Comparison of ENCODE assay signal across 8 cellular contexts in genomic region chr13:43785681-43786471, GRCh38. TPM values are rescaled to one million over a fixed set of nuclear protein-coding genes. Genes with fewer than 3 reads are reported as not detected.
A peak's percentile ranks its signal among the peaks of the same experiment; 100 is the strongest.
DNase-seq lines count a peak whose midpoint lies in the region; ATAC-seq and TF ChIP-seq lines count a peak whose summit lies in the region.

No MANE protein-coding gene starts in this region.

- H3K56ac ChIP-seq in H9 (ENCODE audit: insufficient read length, low read depth, low read length) = no peak overlapping the region

- no peak overlapping the region for H3K23ac ChIP-seq in H9 (ENCODE audit: insufficient read length, low read depth, low read length)

- peak overlapping the region; percentile 87 for H3K27ac ChIP-seq in C4-2B
- H3K27ac ChIP-seq in H9 (ENCODE audit: insufficient read length, low read depth, low read length) = no peak overlapping the region
- no peak overlapping the region for H3K27ac ChIP-seq in PC-9
- peak overlapping the region; percentile 36 to 45 for H3K27ac ChIP-seq in breast epithelium

- H3F3A ChIP-seq in PC-9 (ENCODE audit: insufficient read depth, low read depth) = no peaks in the 10 kb centered on the region

- H2BK20ac ChIP-seq in H9 (ENCODE audit: low read depth, low read length, poor library complexity, severe bottlenecking) = no peak overlapping the region

- no peak overlapping the region for H3K27ac Mint-ChIP-seq in H9

- H3K9me3 Mint-ChIP-seq in H9 = no peaks in the 10 kb centered on the region

- peak overlapping the region; percentile 76 for H3K4me3 ChIP-seq in PC-9
- H3K4me3 ChIP-seq in breast epithelium = peak overlapping the region; percentile 56 to 73 (median 66)
- peak overlapping the region; percentile 65 for H3K4me3 ChIP-seq in iPS-15b (ENCODE audit: low read depth, low read length)

- no peak overlapping the region for H3K9ac ChIP-seq in H9 (ENCODE audit: extremely low read depth, insufficient read length, low read length)
- H3K9ac ChIP-seq in iPS-15b (ENCODE audit: low read depth, low read length) = no peak overlapping the region

- H2BK12ac ChIP-seq in H9 (ENCODE audit: insufficient read length, low read depth, low read length) = no peak overlapping the region

- H2BK120ac ChIP-seq in H9 (ENCODE audit: low read depth, low read length, poor library complexity, severe bottlenecking) = no peak overlapping the region

- H2BK5ac ChIP-seq in H9 (ENCODE audit: insufficient read length, low read length) = no peak overlapping the region

- no CpG with 5 or more reads among the region's 75 CpGs for WGBS in H9 (ENCODE audit: extremely low coverage, insufficient read length, low lambda C conversion rate)

- H3K4me1 Mint-ChIP-seq in H9 = peaks cover 17% of the 10 kb centered on the region in 2 experiments

- H3T11ph ChIP-seq in H9 (ENCODE audit: low read length) = no peak overlapping the region

- peaks cover 15% of the 10 kb centered on the region for H3K23me2 ChIP-seq in H9 (ENCODE audit: insufficient read length, low read depth, low read length, poor library complexity, severe bottlenecking)

- H3K27me3 ChIP-seq in H9 (ENCODE audit: insufficient read depth, low read length) = peaks cover 6% of the 10 kb centered on the region; the same call in 1 of the 2 replicates
- no peaks in the 10 kb centered on the region for H3K27me3 ChIP-seq in PC-9 (ENCODE audit: insufficient read depth, low read depth)
- no peaks in the 10 kb centered on the region for H3K27me3 ChIP-seq in breast epithelium
- peaks cover 63% of the 10 kb centered on the region for H3K27me3 ChIP-seq in iPS-15b (ENCODE audit: control insufficient read depth, insufficient read depth, low read length)

- no peaks in the 10 kb centered on the region for H3K36me3 Mint-ChIP-seq in H9 (ENCODE audit: insufficient read depth in 1 of 3, low read depth in 3 of 3)

- no peak overlapping the region for H4K8ac ChIP-seq in H9 (replicated peaks; ENCODE audit: insufficient read length, low read depth, low read length)

- H3K27me3 Mint-ChIP-seq in H9 (ENCODE audit: low read depth) = peaks cover 83% of the 10 kb centered on the region

- H4K20me1 ChIP-seq in H9 (ENCODE audit: control insufficient read depth, insufficient read depth, insufficient read length) (no peaks in the 10 kb centered on the region), PC-9 (ENCODE audit: insufficient read depth) (no peaks in the 10 kb centered on the region)

- no peaks in the 10 kb centered on the region for H3K9me3 ChIP-seq in H9 (ENCODE audit: control insufficient read depth, low read depth, low read length)
- no peaks in the 10 kb centered on the region for H3K9me3 ChIP-seq in PC-9 (ENCODE audit: insufficient read depth, low read depth)
- H3K9me3 ChIP-seq in breast epithelium = no peaks in the 10 kb centered on the region
- no peaks in the 10 kb centered on the region for H3K9me3 ChIP-seq in iPS-15b (ENCODE audit: control insufficient read depth, insufficient read depth, low read length)

- no peak overlapping the region for H4K91ac ChIP-seq in H9 (ENCODE audit: insufficient read length, low read depth, low read length)

- no peak overlapping the region for H4K5ac ChIP-seq in H9 (ENCODE audit: insufficient read length, low read depth, low read length)

- no peak for ATAC-seq in GM18517 (IDR thresholded peaks at IDR 0.05; ENCODE audit: unreplicated experiment)

- H3K79me1 ChIP-seq in H9 (ENCODE audit: insufficient read depth, low read depth, low read length, poor library complexity, severe bottlenecking) = no peaks in the 10 kb centered on the region

- no peaks in the 10 kb centered on the region; the same call in 1 of the 2 replicates for H3K4me1 ChIP-seq in H9 (ENCODE audit: insufficient read depth, low read length)
- H3K4me1 ChIP-seq in PC-9 (replicated peaks; ENCODE audit: insufficient read depth) = peaks cover 16% of the 10 kb centered on the region
- no peaks in the 10 kb centered on the region for H3K4me1 ChIP-seq in breast epithelium
- H3K4me1 ChIP-seq in iPS-15b (ENCODE audit: control insufficient read depth, insufficient read depth, low read length) = peaks cover 8% of the 10 kb centered on the region

- no peak overlapping the region for H2BK15ac ChIP-seq in H9 (ENCODE audit: low read depth, low read length)

- H3K14ac ChIP-seq in H9 (ENCODE audit: insufficient read depth, low read length) = no peak overlapping the region

- no peak for TF ChIP-seq POLR2A in breast epithelium (IDR thresholded peaks at IDR 0.05)

- no TSS peak for BruUV-seq in PC-9 (replicated peaks; lab: Mats Ljungman, UMichigan)

- H3K4me2 ChIP-seq in H9 (ENCODE audit: insufficient read depth, insufficient read length, low read length) (peak overlapping the region; percentile 69), PC-9 (peak overlapping the region; percentile 88)

- H3K4ac ChIP-seq in H9 (ENCODE audit: low read depth, low read length) = no peak overlapping the region

- CTCF ChIA-PET in PC-9 (lab: Charles Lee) = interaction anchor here (0.6 to 0.7 kb wide), 3 partner anchors 30 to 547 kb away, joined by 3 to 4 read pairs (median 4); no protein-coding TSS in a partner anchor

- no peak for TF ChIP-seq CTCF in C4-2B (conservative IDR thresholded peaks at IDR 0.05)
- TF ChIP-seq CTCF in H9 (conservative IDR thresholded peaks at IDR 0.05) = no peak
- no peak for TF ChIP-seq CTCF in PC-9 (conservative IDR thresholded peaks at IDR 0.05)
- TF ChIP-seq CTCF in breast epithelium (IDR thresholded peaks at IDR 0.05) = no peak

- POLR2A ChIA-PET in PC-9 (lab: Charles Lee; ENCODE audit: unreplicated experiment) = no interaction called here

- H3K9me2 ChIP-seq in PC-9 (ENCODE audit: insufficient read depth) = no peaks in the 10 kb centered on the region

- H3K18ac ChIP-seq in H9 (ENCODE audit: insufficient read length, low read depth, low read length) = no peak overlapping the region

- H2AK5ac ChIP-seq in H9 (ENCODE audit: insufficient read length, low read length) = no peak overlapping the region

- DNase-seq in H9 (peak; percentile 73), PC-9 (peak; percentile 34 to 54), breast epithelium (ENCODE audit: low spot score in 2 of 2) (peak; percentile 30 to 68), retina (peak; percentile 84), SHP77 treated with DMSO at 0.1 percent for 48 hours (lab: John Stamatoyannopoulos, UW) (no peak)

- H2AFZ ChIP-seq in H9 (ENCODE audit: low read length) = no peak overlapping the region
- peak overlapping the region; percentile 64; the same call in 1 of the 2 replicates for H2AFZ ChIP-seq in PC-9

- H3K79me2 ChIP-seq in H9 (ENCODE audit: insufficient read depth, low read length) (no peaks in the 10 kb centered on the region), PC-9 (ENCODE audit: low read depth) (no peaks in the 10 kb centered on the region)

- intact Hi-C loops in PC-9 (cut with micrococcal nuclease; ENCODE audit: unreplicated experiment) (loop anchor here (10.0 kb wide), 2 partner anchors 211 to 631 kb away; no protein-coding TSS in a partner anchor), breast epithelium (cut with DNase I; ENCODE audit: low total_unique reads) (no loop called here)

- H3K4me3 Mint-ChIP-seq in H9 = peak overlapping the region; percentile 75 to 92

- no peaks in the 10 kb centered on the region for H3K36me3 ChIP-seq in PC-9 (ENCODE audit: low read depth)
- H3K36me3 ChIP-seq in breast epithelium = no peaks in the 10 kb centered on the region
- H3K36me3 ChIP-seq in iPS-15b (ENCODE audit: control insufficient read depth, insufficient read depth, low read length) = no peaks in the 10 kb centered on the region

RNA-seq across cellular contexts. Expression of gene ENOX1, which starts 0.9 kb away (rescaled TPM):
- 0.09 and 0.24 TPM in 2 replicates for total RNA-seq in H9 (2021)
- total RNA-seq in PC-9 (2021) = 0.35 and 0.38 TPM in 2 replicates
- 1 to 10 TPM; 1.9 to 2.3 (median 2.0) TPM for total RNA-seq in breast epithelium

Comparison
In these comparisons a context has a peak if more than half of its experiments do, and no peak if none do; other contexts are left out.
1. H3K27ac ChIP-seq: peak in C4-2B (single experiment) and breast epithelium (2 of 2); none in H9 (single experiment) and PC-9 (single experiment).
2. Peak in every context shown above with its lines, with median percentiles within 50 percentile points of each other: H3K4me3 ChIP-seq.